Comparison of ENCODE assay signal across 24 cellular contexts in genomic region chr12:12731178-12731577, GRCh38. TPM values are rescaled to one million over a fixed set of nuclear protein-coding genes. Genes with fewer than 3 reads are reported as not detected.
DNase-seq lines count a peak whose midpoint lies in the region; ATAC-seq and TF ChIP-seq lines count a peak whose summit lies in the region.
"Had no signal": no experiment of that assay in that cellular context is flagged by ENCODE, and none has a peak within 500 bp of the region (broad histone marks: within the 10 kb centered on the region; RNA-seq: fewer than 3 reads in every experiment).

No MANE protein-coding gene starts in this region.

- no peaks in the 10 kb centered on the region for H4K20me1 ChIP-seq in SK-N-SH (ENCODE audit: insufficient read depth)
- H4K20me1 ChIP-seq in Loucy (ENCODE audit: insufficient read depth, low read length, poor library complexity, severe bottlenecking): no peaks in the 10 kb centered on the region
- H4K20me1 ChIP-seq: BLaER1 treated with 17β-estradiol and CSF1 and Interleukin-3, amounts not matched to agents 10 nM and 100 nM had no signal

- H2AFZ ChIP-seq in SK-N-SH (ENCODE audit: low read depth): 0 out of 2 replicates have a peak overlapping the region, but pooled peaks have one; percentile 15
- H2AFZ ChIP-seq in Loucy (ENCODE audit: low read length): no peak overlapping the region

- H3K9me2 ChIP-seq in SK-N-SH (no peaks in the 10 kb centered on the region), Loucy (replicated peaks; ENCODE audit: low read depth, low read length) (no peaks in the 10 kb centered on the region)

- no peak for TF ChIP-seq RAD21 in SK-N-SH (IDR thresholded peaks at IDR 0.05; ENCODE audit: low read length)

- H3K4me3 ChIP-seq in SK-N-SH (ENCODE audit: low read depth in 2 of 2, low read length in 1 of 2): no peak overlapping the region
- peak overlapping the region; percentile 35 for H3K4me3 ChIP-seq in CD4-positive, CD25-positive, alpha-beta regulatory T cell (ENCODE audit: low read depth, low read length)
- peak overlapping the region; percentile 15 for H3K4me3 ChIP-seq in Loucy (ENCODE audit: low read length, poor library complexity, severe bottlenecking)
- H3K4me3 ChIP-seq: A549; BLaER1 treated with 17β-estradiol and CSF1 and Interleukin-3, amounts not matched to agents 10 nM and 100 nM; GM12878 had no signal

- H3K4me2 ChIP-seq in SK-N-SH (no peak overlapping the region), Loucy (ENCODE audit: low read depth, low read length, poor library complexity, severe bottlenecking) (peak overlapping the region; percentile 45)
- H3K4me2 ChIP-seq: A549 had no signal

- TF ChIP-seq EP300 in SK-N-SH (IDR thresholded peaks at IDR 0.05; ENCODE audit: borderline replicate concordance in 1 of 2, low read depth in 1 of 2, low read length in 1 of 2): no peak

- H3K27me3 ChIP-seq in SK-N-SH (ENCODE audit: insufficient read depth) (no peaks in the 10 kb centered on the region), Loucy (ENCODE audit: insufficient read depth, low read length, poor library complexity, severe bottlenecking) (no peaks in the 10 kb centered on the region)
- no peaks in the 10 kb centered on the region for H3K27me3 ChIP-seq in CD4-positive, CD25-positive, alpha-beta regulatory T cell (ENCODE audit: control insufficient read depth, insufficient read depth, low read length)
- H3K27me3 ChIP-seq: BLaER1 treated with 17β-estradiol and CSF1 and Interleukin-3, amounts not matched to agents 10 nM and 100 nM had no signal

- H3K27ac Mint-ChIP-seq in CD4-positive, CD25-positive, alpha-beta regulatory T cell: no peak overlapping the region
- H3K27ac Mint-ChIP-seq in memory B cell: peak overlapping the region; percentile 33
- H3K27ac Mint-ChIP-seq: B cell had no signal

- H3K36me3 Mint-ChIP-seq in CD4-positive, CD25-positive, alpha-beta regulatory T cell: peaks cover 21% of the 10 kb centered on the region
- peaks cover 9% of the 10 kb centered on the region for H3K36me3 Mint-ChIP-seq in memory B cell

- H3K9me3 ChIP-seq in SK-N-SH (no peaks in the 10 kb centered on the region), Loucy (ENCODE audit: insufficient read depth, low read depth, low read length) (no peaks in the 10 kb centered on the region)
- no peaks in the 10 kb centered on the region for H3K9me3 ChIP-seq in CD4-positive, CD25-positive, alpha-beta regulatory T cell (ENCODE audit: control insufficient read depth in 2 of 2, low read length in 2 of 2)
- H3K9me3 ChIP-seq: A549; BLaER1 treated with 17β-estradiol and CSF1 and Interleukin-3, amounts not matched to agents 10 nM and 100 nM had no signal

- ATAC-seq in SK-N-SH treated with all-trans-retinoic acid at 6 μM for 48 hours: no peak
- no peak for ATAC-seq in CD4-positive, CD25-positive, alpha-beta regulatory T cell (ENCODE audit: low read depth in 2 of 2)
- ATAC-seq in memory B cell (ENCODE audit: low read depth): no peak
- no peak for ATAC-seq in GM21737 (IDR thresholded peaks at IDR 0.05; ENCODE audit: unreplicated experiment)
- ATAC-seq: A549, GM12878 had no signal

- H3K36me3 ChIP-seq in SK-N-SH (replicated peaks in 1 of 2; ENCODE audit: control insufficient read depth in 1 of 2, insufficient read depth in 2 of 2, low read length in 1 of 2) (peaks cover 0 to 2% of the 10 kb centered on the region in 2 experiments), Loucy (ENCODE audit: insufficient read depth, low read length) (no peaks in the 10 kb centered on the region)
- no peaks in the 10 kb centered on the region for H3K36me3 ChIP-seq in CD4-positive, CD25-positive, alpha-beta regulatory T cell (ENCODE audit: control insufficient read depth, insufficient read depth, low read length)

- peaks cover 34 to 82% (median 52%) of the 10 kb centered on the region in 4 donors for H3K4me1 Mint-ChIP-seq in CD4-positive, CD25-positive, alpha-beta regulatory T cell
- peaks cover 30% of the 10 kb centered on the region for H3K4me1 Mint-ChIP-seq in memory B cell

- peak overlapping the region in 2 of 4 donors; percentile 47 to 59 for H3K4me3 Mint-ChIP-seq in CD4-positive, CD25-positive, alpha-beta regulatory T cell
- H3K4me3 Mint-ChIP-seq in memory B cell: no peak overlapping the region
- H3K4me3 Mint-ChIP-seq: B cell; CD4-positive, alpha-beta memory T cell; CD8-positive, alpha-beta memory T cell had no signal

- no peak overlapping the region for H3K27ac ChIP-seq in SK-N-SH (ENCODE audit: low read depth in 2 of 2, low read length in 1 of 2)
- H3K27ac ChIP-seq in CD4-positive, CD25-positive, alpha-beta regulatory T cell (ENCODE audit: insufficient read depth, low read length, poor library complexity, severe bottlenecking): no peak overlapping the region
- H3K27ac ChIP-seq: 22Rv1; A549; BLaER1 treated with 17β-estradiol and CSF1 and Interleukin-3, amounts not matched to agents 10 nM and 100 nM; C4-2B had no signal

- H3K4me1 ChIP-seq in SK-N-SH (ENCODE audit: control insufficient read depth in 1 of 2, insufficient read depth in 2 of 2, low read depth in 1 of 2, low read length in 1 of 2) (peaks cover 4 to 6% of the 10 kb centered on the region in 2 experiments; a peak in 3 of 4 replicates), Loucy (ENCODE audit: insufficient read depth, low read length, poor library complexity, severe bottlenecking) (peaks cover 35% of the 10 kb centered on the region)
- H3K4me1 ChIP-seq in CD4-positive, CD25-positive, alpha-beta regulatory T cell (ENCODE audit: control insufficient read depth, insufficient read depth, low read length, poor library complexity, severe bottlenecking): peaks cover 76% of the 10 kb centered on the region

- no peaks in the 10 kb centered on the region for H3K27me3 Mint-ChIP-seq in CD4-positive, CD25-positive, alpha-beta regulatory T cell
- no peaks in the 10 kb centered on the region for H3K27me3 Mint-ChIP-seq in memory B cell
- H3K27me3 Mint-ChIP-seq: B cell; CD4-positive, alpha-beta memory T cell had no signal

- H3K9me3 Mint-ChIP-seq in CD4-positive, CD25-positive, alpha-beta regulatory T cell: peaks cover 0 to 2% (median 0%) of the 10 kb centered on the region in 7 donors
- H3K9me3 Mint-ChIP-seq in memory B cell: no peaks in the 10 kb centered on the region
- H3K9me3 Mint-ChIP-seq: CD8-positive, alpha-beta memory T cell had no signal

- DNase-seq in SK-N-SH (no peak), memory B cell (ENCODE audit: low spot score in 2 of 2) (no peak), NCI-H187 (lab: John Stamatoyannopoulos, UW) (no peak)
- no peak for DNase-seq in CD4-positive, CD25-positive, alpha-beta regulatory T cell
- DNase-seq: AML-193; CD4-positive, alpha-beta memory T cell; CD8-positive, alpha-beta memory T cell; COR-L47; DMS 273 treated with DMSO at 0.1 percent for 48 hours; DMS153; DMS53; DMS79; DND-41; EL; GDM1 had no signal

- CTCF ChIA-PET in SK-N-SH (lab: Yijun Ruan, JAX): no interaction called here

- H3K79me2 ChIP-seq in SK-N-SH (ENCODE audit: insufficient read depth) (peaks cover 87% of the 10 kb centered on the region), Loucy (ENCODE audit: insufficient read depth, low read length) (peaks cover 96% of the 10 kb centered on the region)

- peaks cover 21% of the 10 kb centered on the region for H3F3A ChIP-seq in SK-N-SH (replicated peaks; ENCODE audit: insufficient read depth)
- H3F3A ChIP-seq in Loucy (ENCODE audit: low read depth): peaks cover 5% of the 10 kb centered on the region; the same call in 1 of the 2 replicates

- POLR2A ChIA-PET in SK-N-SH (lab: Yijun Ruan, JAX): no interaction called here

- TF ChIP-seq CTCF in SK-N-SH (IDR thresholded peaks at IDR 0.05) (no peak), Loucy (conservative IDR thresholded peaks at IDR 0.05; ENCODE audit: low read length) (no peak)

- no peak overlapping the region for H3K9ac ChIP-seq in SK-N-SH
- H3K9ac ChIP-seq in Loucy (ENCODE audit: low read depth, low read length, poor library complexity, severe bottlenecking): no peak overlapping the region
- H3K9ac ChIP-seq: BLaER1 treated with 17β-estradiol and CSF1 and Interleukin-3, amounts not matched to agents 10 nM and 100 nM had no signal

TF ChIP-seq in SK-N-SH, 30 proteins besides CTCF, POLR2A, EP300 and RAD21 (continues in another document):
- TF ChIP-seq ELF1 (IDR thresholded peaks at IDR 0.05) (no peak), POLR2AphosphoS5 (IDR thresholded peaks at IDR 0.05; ENCODE audit: low read depth, low read length) (no peak), NRF1 (IDR thresholded peaks at IDR 0.05; ENCODE audit: low read depth, low read length) (no peak)

TF ChIP-seq in SK-N-SH treated with all-trans-retinoic acid at 6 μM for 48 hours, 23 proteins besides CTCF, POLR2A, EP300 and RAD21 (continues in another document):
- TF ChIP-seq ZFP30 (CRISPR knock-in tag; IDR thresholded peaks at IDR 0.05): no peak
- no peak for TF ChIP-seq SNAI2 (CRISPR knock-in tag; IDR thresholded peaks at IDR 0.05)
- TF ChIP-seq ZC3H10 (CRISPR knock-in tag; IDR thresholded peaks at IDR 0.05): no peak
- TF ChIP-seq ARNTL (CRISPR knock-in tag; IDR thresholded peaks at IDR 0.05; ENCODE audit: borderline replicate concordance, low read depth): no peak

RNA-seq across cellular contexts. Expression of gene CDKN1B, which starts 14.0 kb away (rescaled TPM):
- polyA plus RNA-seq in SK-N-SH (2012; rRNA removed): 6.8 and 9.2 TPM in 2 replicates
- polyA plus RNA-seq in SK-N-SH (2012; cell fraction: cytosol; rRNA removed): 6.9 and 8.8 TPM in 2 replicates
- polyA plus RNA-seq in SK-N-SH (2012; cell fraction: nucleus; rRNA removed): 7.4 and 8.4 TPM in 2 replicates
- total RNA-seq in CD4-positive, CD25-positive, alpha-beta regulatory T cell: 391 TPM
- polyA plus RNA-seq in CD4-positive, CD25-positive, alpha-beta regulatory T cell: 10 to 100 TPM; 13.4 to 41.7 (median 21.1) TPM

RNA-seq across cellular contexts. Expression of gene GPR19, which starts 35.2 kb away (rescaled TPM):
- polyA plus RNA-seq in SK-N-SH (2012; rRNA removed): 0.41 and 0.55 TPM in 2 replicates
- 0.37 and 0.39 TPM in 2 replicates for polyA plus RNA-seq in SK-N-SH (2012; cell fraction: cytosol; rRNA removed)
- 0.23 and 0.66 TPM in 2 replicates for polyA plus RNA-seq in SK-N-SH (2012; cell fraction: nucleus; rRNA removed)
- total RNA-seq in CD4-positive, CD25-positive, alpha-beta regulatory T cell: 5.8 TPM
- 1 to 10 TPM; 3.5 to 6.1 (median 4.0) TPM for polyA plus RNA-seq in CD4-positive, CD25-positive, alpha-beta regulatory T cell

RNA-seq across cellular contexts. Expression of gene APOLD1, which starts 54.3 kb away (rescaled TPM):
- 1.6 and 1.7 TPM in 2 replicates for polyA plus RNA-seq in SK-N-SH (2012; rRNA removed)
- 1.4 TPM in 2 replicates for polyA plus RNA-seq in SK-N-SH (2012; cell fraction: cytosol; rRNA removed)
- polyA plus RNA-seq in SK-N-SH (2012; cell fraction: nucleus; rRNA removed): 3.5 and 4.8 TPM in 2 replicates
- total RNA-seq in CD4-positive, CD25-positive, alpha-beta regulatory T cell: 3.9 TPM
- polyA plus RNA-seq in CD4-positive, CD25-positive, alpha-beta regulatory T cell: 1 to 10 TPM; 1.9 to 3.1 (median 2.7) TPM

Comparison
In these comparisons a context has a peak if more than half of its experiments do, and no peak if none do; other contexts are left out.
1. H3K4me3 ChIP-seq: peak in CD4-positive, CD25-positive, alpha-beta regulatory T cell (single experiment) and Loucy (single experiment); none in SK-N-SH (0 of 2).